11 cellular contexts compared by ENCODE assay signal in the genomic region with DNA sequence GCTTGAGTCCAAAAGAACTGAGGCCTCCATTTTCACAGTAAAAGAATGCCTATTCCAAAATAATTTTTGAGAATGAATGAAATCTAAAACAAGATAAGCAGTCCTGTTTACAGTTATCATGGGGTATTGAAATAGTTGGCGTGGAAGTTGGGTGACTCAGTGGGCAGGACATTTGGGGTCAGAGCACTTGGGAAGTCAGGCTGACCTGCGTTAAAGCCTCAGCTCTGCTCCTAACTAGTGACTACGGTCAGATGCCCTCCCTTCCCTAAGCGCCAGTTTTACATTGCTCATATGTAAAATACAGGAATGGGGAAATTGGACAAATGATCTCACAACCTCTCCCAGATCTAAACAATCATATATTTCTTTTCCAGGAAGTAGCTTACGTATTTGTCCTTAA. TPM values are rescaled to one million over a fixed set of nuclear protein-coding genes. Genes with fewer than 3 reads are reported as not detected.
DNase-seq lines count a peak whose midpoint lies in the region; ATAC-seq and TF ChIP-seq lines count a peak whose summit lies in the region.
"Had no signal": no experiment of that assay in that cellular context is flagged by ENCODE, and none has a peak within 500 bp of the region (broad histone marks: within the 10 kb centered on the region; RNA-seq: fewer than 3 reads in every experiment).

No MANE protein-coding gene starts in this region.

- H3K36me3 Mint-ChIP-seq in MCF 10A (ENCODE audit: insufficient read depth, unreplicated experiment) = no peaks in the 10 kb centered on the region

- H3K36me3 ChIP-seq in left lung (no peaks in the 10 kb centered on the region), transverse colon (no peaks in the 10 kb centered on the region)

- H3K27ac ChIP-seq in left lung (peak overlapping the region; percentile 22 to 89), transverse colon (peak overlapping the region; percentile 10 to 40 (median 28))
- H3K27ac ChIP-seq: 22Rv1 had no signal

- TF ChIP-seq CTCF in cardiac fibroblast (IDR thresholded peaks at IDR 0.05; ENCODE audit: low read depth, low read length) (no peak), left lung (IDR thresholded peaks at IDR 0.05) (no peak), transverse colon (IDR thresholded peaks at IDR 0.05) (no peak), MCF 10A (IDR thresholded peaks at IDR 0.05; ENCODE audit: unreplicated experiment) (no peak)

- peaks cover 0 to 38% of the 10 kb centered on the region in 2 donors for H3K4me1 ChIP-seq in left lung
- peaks cover 3 to 39% (median 13%) of the 10 kb centered on the region in 4 donors for H3K4me1 ChIP-seq in transverse colon

- intact Hi-C loops in left lung (cut with DNase I) (loop anchor here in 1 of 2 donors (5.0 kb wide), 1 partner anchor 80 kb away; no protein-coding TSS in a partner anchor), transverse colon (cut with DNase I; ENCODE audit: low total_unique reads) (loop anchor here (10.0 kb wide), 1 partner anchor 87 kb away; no protein-coding TSS in a partner anchor), MCF 10A (cut with micrococcal nuclease) (loop anchor here (5.0 kb wide), 1 partner anchor 730 kb away; no protein-coding TSS in a partner anchor)

- CTCF ChIA-PET in MCF 10A (lab: Yijun Ruan, JAX) = interaction anchor here (0.6 to 9.8 kb wide), 14 partner anchors 11 to 898 kb away, joined by 3 to 102 read pairs (median 4); no protein-coding TSS in a partner anchor

- POLR2A ChIA-PET in MCF 10A (lab: Yijun Ruan, JAX) = interaction anchor here (0.6 to 1.4 kb wide), 6 partner anchors 14 to 915 kb away, joined by 3 to 6 read pairs (median 4); no protein-coding TSS in a partner anchor

- BruUV-seq in MCF 10A (replicated peaks; lab: Mats Ljungman, UMichigan) = no TSS peak

- H3K27me3 Mint-ChIP-seq in MCF 10A (ENCODE audit: insufficient read depth, unreplicated experiment) = peaks cover 8% of the 10 kb centered on the region

- WGBS in transverse colon (ENCODE audit: low coverage in 1 of 2), 2 donors = 59 to 66% methylated on average over 2 to 5 of the region's 5 CpGs

- H3K27ac Mint-ChIP-seq in MCF 10A (ENCODE audit: low read depth, unreplicated experiment) = no peak overlapping the region

- H3K9me3 Mint-ChIP-seq in MCF 10A (ENCODE audit: unreplicated experiment) = no peaks in the 10 kb centered on the region

- H3K4me1 Mint-ChIP-seq in MCF 10A (ENCODE audit: insufficient read depth, unreplicated experiment) = peaks cover 4% of the 10 kb centered on the region

- in situ Hi-C loops in transverse colon (cut with MboI; ENCODE audit: low pct_ligation_motif_present in 1 of 4, low pct_unique_long_range_greater_than_20kb in 1 of 4, low sequenced_read_pairs in 3 of 4) = loop anchor here in 1 of 4 donors (10.0 kb wide), 1 partner anchor 67 kb away; no protein-coding TSS in a partner anchor

- H3K27me3 ChIP-seq in left lung = peaks cover 0 to 6% of the 10 kb centered on the region in 2 donors
- H3K27me3 ChIP-seq in transverse colon = no peaks in the 10 kb centered on the region

- no peak for TF ChIP-seq EP300 in transverse colon (IDR thresholded peaks at IDR 0.05; ENCODE audit: low read depth)

- DNase-seq in NOMO-1 treated with DMSO at 0.1 percent for 48 hours (lab: John Stamatoyannopoulos, UW; ENCODE audit: unreplicated experiment) = peak; percentile 50
- DNase-seq in NOMO-1 treated with dmso at 0.1 percent for 144 hours (lab: John Stamatoyannopoulos, UW; ENCODE audit: unreplicated experiment) = no peak
- peak; percentile 89 to 92 for DNase-seq in cardiac fibroblast (ENCODE audit: low read depth in 2 of 2)
- peak in 1 of 2 donors; percentile 42 for DNase-seq in left lung
- DNase-seq in transverse colon = no peak
- DNase-seq in MCF 10A (ENCODE audit: unreplicated experiment) = no peak
- DNase-seq in activated CD4-positive, CD25-positive, alpha-beta regulatory T cell treated with anti-CD3 and anti-CD28 coated beads, Interleukin-2, amount 50 U/mL, for 72 hours = no peak
- DNase-seq: activated CD8-positive, alpha-beta memory T cell treated with anti-CD3 and anti-CD28 coated beads, Interleukin-2, amount 50 U/mL, for 4 hours; GF-D8 had no signal

- TF ChIP-seq POLR2A in transverse colon (IDR thresholded peaks at IDR 0.05) = no peak

- H3K4me3 Mint-ChIP-seq in MCF 10A (ENCODE audit: unreplicated experiment) = no peak overlapping the region

- no peak for ATAC-seq in left lung
- ATAC-seq in GM19452 (IDR thresholded peaks at IDR 0.05; ENCODE audit: unreplicated experiment) = no peak

- no peaks in the 10 kb centered on the region for H3K9me3 ChIP-seq in left lung
- no peaks in the 10 kb centered on the region for H3K9me3 ChIP-seq in transverse colon

- H3K4me3 ChIP-seq in cardiac fibroblast (replicated peaks in 1 of 2; ENCODE audit: low read depth in 2 of 2, low read length in 2 of 2) = no peak overlapping the region
- H3K4me3 ChIP-seq in left lung = no peak overlapping the region
- H3K4me3 ChIP-seq in transverse colon = no peak overlapping the region

RNA-seq across cellular contexts. Expression of gene PAPSS2, which starts 2.3 kb away (rescaled TPM):
- 100 to 1,000 TPM; 114 to 183 TPM for total RNA-seq in left lung
- total RNA-seq in transverse colon = 100 to 1,000 TPM in 1 of 4 donors, 10 to 100 TPM in 3; 17.3 to 117 (median 88.4) TPM
- total RNA-seq in MCF 10A (2022) = 1.0 and 1.4 TPM in 2 replicates

Comparison
In these comparisons a context has a peak if more than half of its experiments do, and no peak if none do; other contexts are left out.
1. DNase-seq: peak in NOMO-1 treated with DMSO at 0.1 percent for 48 hours (single experiment) and cardiac fibroblast (2 of 2); none in NOMO-1 treated with dmso at 0.1 percent for 144 hours (single experiment), transverse colon (single experiment), MCF 10A (single experiment) and activated CD4-positive, CD25-positive, alpha-beta regulatory T cell treated with anti-CD3 and anti-CD28 coated beads, Interleukin-2, amount 50 U/mL, for 72 hours (single experiment).